ENCODE assay signal across 1 cellular context in genomic region chr17:60036796-60037677, GRCh38.
TF ChIP-seq lines count a peak whose summit lies in the region.

No MANE protein-coding gene starts in this region.

TF ChIP-seq in HepG2, 621 proteins besides CTCF, POLR2A, EP300 and RAD21 (continued from another document and continues in another):
- TF ChIP-seq, protein P1, sequence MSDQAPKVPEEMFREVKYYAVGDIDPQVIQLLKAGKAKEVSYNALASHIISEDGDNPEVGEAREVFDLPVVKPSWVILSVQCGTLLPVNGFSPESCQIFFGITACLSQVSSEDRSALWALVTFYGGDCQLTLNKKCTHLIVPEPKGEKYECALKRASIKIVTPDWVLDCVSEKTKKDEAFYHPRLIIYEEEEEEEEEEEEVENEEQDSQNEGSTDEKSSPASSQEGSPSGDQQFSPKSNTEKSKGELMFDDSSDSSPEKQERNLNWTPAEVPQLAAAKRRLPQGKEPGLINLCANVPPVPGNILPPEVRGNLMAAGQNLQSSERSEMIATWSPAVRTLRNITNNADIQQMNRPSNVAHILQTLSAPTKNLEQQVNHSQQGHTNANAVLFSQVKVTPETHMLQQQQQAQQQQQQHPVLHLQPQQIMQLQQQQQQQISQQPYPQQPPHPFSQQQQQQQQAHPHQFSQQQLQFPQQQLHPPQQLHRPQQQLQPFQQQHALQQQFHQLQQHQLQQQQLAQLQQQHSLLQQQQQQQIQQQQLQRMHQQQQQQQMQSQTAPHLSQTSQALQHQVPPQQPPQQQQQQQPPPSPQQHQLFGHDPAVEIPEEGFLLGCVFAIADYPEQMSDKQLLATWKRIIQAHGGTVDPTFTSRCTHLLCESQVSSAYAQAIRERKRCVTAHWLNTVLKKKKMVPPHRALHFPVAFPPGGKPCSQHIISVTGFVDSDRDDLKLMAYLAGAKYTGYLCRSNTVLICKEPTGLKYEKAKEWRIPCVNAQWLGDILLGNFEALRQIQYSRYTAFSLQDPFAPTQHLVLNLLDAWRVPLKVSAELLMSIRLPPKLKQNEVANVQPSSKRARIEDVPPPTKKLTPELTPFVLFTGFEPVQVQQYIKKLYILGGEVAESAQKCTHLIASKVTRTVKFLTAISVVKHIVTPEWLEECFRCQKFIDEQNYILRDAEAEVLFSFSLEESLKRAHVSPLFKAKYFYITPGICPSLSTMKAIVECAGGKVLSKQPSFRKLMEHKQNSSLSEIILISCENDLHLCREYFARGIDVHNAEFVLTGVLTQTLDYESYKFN (CRISPR knock-in tag; conservative IDR thresholded peaks at IDR 0.05) = no peak
- no peak for TF ChIP-seq ZFP36L1 (CRISPR knock-in tag; IDR thresholded peaks at IDR 0.05)
- TF ChIP-seq CBX2 (IDR thresholded peaks at IDR 0.05; ENCODE audit: low read depth, low read length) = no peak
- TF ChIP-seq CBX2 (CRISPR knock-in tag; IDR thresholded peaks at IDR 0.05; ENCODE audit: low read depth) = no peak
- TF ChIP-seq, protein P2, sequence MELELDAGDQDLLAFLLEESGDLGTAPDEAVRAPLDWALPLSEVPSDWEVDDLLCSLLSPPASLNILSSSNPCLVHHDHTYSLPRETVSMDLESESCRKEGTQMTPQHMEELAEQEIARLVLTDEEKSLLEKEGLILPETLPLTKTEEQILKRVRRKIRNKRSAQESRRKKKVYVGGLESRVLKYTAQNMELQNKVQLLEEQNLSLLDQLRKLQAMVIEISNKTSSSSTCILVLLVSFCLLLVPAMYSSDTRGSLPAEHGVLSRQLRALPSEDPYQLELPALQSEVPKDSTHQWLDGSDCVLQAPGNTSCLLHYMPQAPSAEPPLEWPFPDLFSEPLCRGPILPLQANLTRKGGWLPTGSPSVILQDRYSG (CRISPR knock-in tag; IDR thresholded peaks at IDR 0.05) = no peak
- no peak for TF ChIP-seq CREB1 (IDR thresholded peaks at IDR 0.05)
- no peak for TF ChIP-seq CREB1 (CRISPR knock-in tag; IDR thresholded peaks at IDR 0.05)
- TF ChIP-seq, protein P3, sequence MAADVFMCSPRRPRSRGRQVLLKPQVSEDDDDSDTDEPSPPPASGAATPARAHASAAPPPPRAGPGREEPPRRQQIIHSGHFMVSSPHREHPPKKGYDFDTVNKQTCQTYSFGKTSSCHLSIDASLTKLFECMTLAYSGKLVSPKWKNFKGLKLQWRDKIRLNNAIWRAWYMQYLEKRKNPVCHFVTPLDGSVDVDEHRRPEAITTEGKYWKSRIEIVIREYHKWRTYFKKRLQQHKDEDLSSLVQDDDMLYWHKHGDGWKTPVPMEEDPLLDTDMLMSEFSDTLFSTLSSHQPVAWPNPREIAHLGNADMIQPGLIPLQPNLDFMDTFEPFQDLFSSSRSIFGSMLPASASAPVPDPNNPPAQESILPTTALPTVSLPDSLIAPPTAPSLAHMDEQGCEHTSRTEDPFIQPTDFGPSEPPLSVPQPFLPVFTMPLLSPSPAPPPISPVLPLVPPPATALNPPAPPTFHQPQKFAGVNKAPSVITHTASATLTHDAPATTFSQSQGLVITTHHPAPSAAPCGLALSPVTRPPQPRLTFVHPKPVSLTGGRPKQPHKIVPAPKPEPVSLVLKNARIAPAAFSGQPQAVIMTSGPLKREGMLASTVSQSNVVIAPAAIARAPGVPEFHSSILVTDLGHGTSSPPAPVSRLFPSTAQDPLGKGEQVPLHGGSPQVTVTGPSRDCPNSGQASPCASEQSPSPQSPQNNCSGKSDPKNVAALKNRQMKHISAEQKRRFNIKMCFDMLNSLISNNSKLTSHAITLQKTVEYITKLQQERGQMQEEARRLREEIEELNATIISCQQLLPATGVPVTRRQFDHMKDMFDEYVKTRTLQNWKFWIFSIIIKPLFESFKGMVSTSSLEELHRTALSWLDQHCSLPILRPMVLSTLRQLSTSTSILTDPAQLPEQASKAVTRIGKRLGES (CRISPR knock-in tag; IDR thresholded peaks at IDR 0.05; ENCODE audit: borderline replicate concordance) = no peak
- TF ChIP-seq, protein P4, sequence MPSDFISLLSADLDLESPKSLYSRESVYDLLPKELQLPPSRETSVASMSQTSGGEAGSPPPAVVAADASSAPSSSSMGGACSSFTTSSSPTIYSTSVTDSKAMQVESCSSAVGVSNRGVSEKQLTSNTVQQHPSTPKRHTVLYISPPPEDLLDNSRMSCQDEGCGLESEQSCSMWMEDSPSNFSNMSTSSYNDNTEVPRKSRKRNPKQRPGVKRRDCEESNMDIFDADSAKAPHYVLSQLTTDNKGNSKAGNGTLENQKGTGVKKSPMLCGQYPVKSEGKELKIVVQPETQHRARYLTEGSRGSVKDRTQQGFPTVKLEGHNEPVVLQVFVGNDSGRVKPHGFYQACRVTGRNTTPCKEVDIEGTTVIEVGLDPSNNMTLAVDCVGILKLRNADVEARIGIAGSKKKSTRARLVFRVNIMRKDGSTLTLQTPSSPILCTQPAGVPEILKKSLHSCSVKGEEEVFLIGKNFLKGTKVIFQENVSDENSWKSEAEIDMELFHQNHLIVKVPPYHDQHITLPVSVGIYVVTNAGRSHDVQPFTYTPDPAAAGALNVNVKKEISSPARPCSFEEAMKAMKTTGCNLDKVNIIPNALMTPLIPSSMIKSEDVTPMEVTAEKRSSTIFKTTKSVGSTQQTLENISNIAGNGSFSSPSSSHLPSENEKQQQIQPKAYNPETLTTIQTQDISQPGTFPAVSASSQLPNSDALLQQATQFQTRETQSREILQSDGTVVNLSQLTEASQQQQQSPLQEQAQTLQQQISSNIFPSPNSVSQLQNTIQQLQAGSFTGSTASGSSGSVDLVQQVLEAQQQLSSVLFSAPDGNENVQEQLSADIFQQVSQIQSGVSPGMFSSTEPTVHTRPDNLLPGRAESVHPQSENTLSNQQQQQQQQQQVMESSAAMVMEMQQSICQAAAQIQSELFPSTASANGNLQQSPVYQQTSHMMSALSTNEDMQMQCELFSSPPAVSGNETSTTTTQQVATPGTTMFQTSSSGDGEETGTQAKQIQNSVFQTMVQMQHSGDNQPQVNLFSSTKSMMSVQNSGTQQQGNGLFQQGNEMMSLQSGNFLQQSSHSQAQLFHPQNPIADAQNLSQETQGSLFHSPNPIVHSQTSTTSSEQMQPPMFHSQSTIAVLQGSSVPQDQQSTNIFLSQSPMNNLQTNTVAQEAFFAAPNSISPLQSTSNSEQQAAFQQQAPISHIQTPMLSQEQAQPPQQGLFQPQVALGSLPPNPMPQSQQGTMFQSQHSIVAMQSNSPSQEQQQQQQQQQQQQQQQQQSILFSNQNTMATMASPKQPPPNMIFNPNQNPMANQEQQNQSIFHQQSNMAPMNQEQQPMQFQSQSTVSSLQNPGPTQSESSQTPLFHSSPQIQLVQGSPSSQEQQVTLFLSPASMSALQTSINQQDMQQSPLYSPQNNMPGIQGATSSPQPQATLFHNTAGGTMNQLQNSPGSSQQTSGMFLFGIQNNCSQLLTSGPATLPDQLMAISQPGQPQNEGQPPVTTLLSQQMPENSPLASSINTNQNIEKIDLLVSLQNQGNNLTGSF (CRISPR knock-in tag; IDR thresholded peaks at IDR 0.05) = no peak
- no peak for TF ChIP-seq SOX13 (IDR thresholded peaks at IDR 0.05)
- TF ChIP-seq SOX13 (CRISPR knock-in tag; conservative IDR thresholded peaks at IDR 0.05 in 1 of 2, IDR thresholded peaks at IDR 0.05 in 1 of 2) = peak in 1 of 2 experiments; percentile 65; a peak in 2 of 4 replicates
- TF ChIP-seq NFKB2 (CRISPR knock-in tag; IDR thresholded peaks at IDR 0.05; ENCODE audit: borderline replicate concordance) = no peak
- peak; percentile 67 for TF ChIP-seq POGZ (CRISPR knock-in tag; IDR thresholded peaks at IDR 0.05)
- no peak for TF ChIP-seq MED8 (CRISPR knock-in tag; IDR thresholded peaks at IDR 0.05; ENCODE audit: insufficient replicate concordance)
- TF ChIP-seq CHCHD3 (CRISPR knock-in tag; IDR thresholded peaks at IDR 0.05) = no peak
- no peak for TF ChIP-seq ZNF557 (CRISPR knock-in tag; IDR thresholded peaks at IDR 0.05)
- TF ChIP-seq CHD2 (IDR thresholded peaks at IDR 0.05; ENCODE audit: low read depth, low read length) = no peak
- TF ChIP-seq ZNF883 (CRISPR knock-in tag; IDR thresholded peaks at IDR 0.05; ENCODE audit: not compliant biosample characterization) = peak; percentile 70
- no peak for TF ChIP-seq ZNF597 (CRISPR knock-in tag; IDR thresholded peaks at IDR 0.05)
- no peak for TF ChIP-seq ZBTB21 (CRISPR knock-in tag; IDR thresholded peaks at IDR 0.05)
- TF ChIP-seq REL (CRISPR knock-in tag; conservative IDR thresholded peaks at IDR 0.05) = no peak
- no peak for TF ChIP-seq ZNF709 (CRISPR knock-in tag; IDR thresholded peaks at IDR 0.05)
- TF ChIP-seq FLYWCH1 (CRISPR knock-in tag; IDR thresholded peaks at IDR 0.05) = no peak
- TF ChIP-seq ZNF20 (CRISPR knock-in tag; IDR thresholded peaks at IDR 0.05) = no peak
- TF ChIP-seq TRIM24 (CRISPR knock-in tag; IDR thresholded peaks at IDR 0.05) = no peak
- TF ChIP-seq ZBED4 (CRISPR knock-in tag; IDR thresholded peaks at IDR 0.05; ENCODE audit: borderline replicate concordance) = no peak
- TF ChIP-seq MLLT10 (CRISPR knock-in tag; IDR thresholded peaks at IDR 0.05) = no peak
- no peak for TF ChIP-seq HMGXB3 (CRISPR knock-in tag; IDR thresholded peaks at IDR 0.05; ENCODE audit: borderline replicate concordance)
- no peak; the same call in 1 of the 2 replicates for TF ChIP-seq ZNF224 (CRISPR knock-in tag; IDR thresholded peaks at IDR 0.05)
- TF ChIP-seq ZNF7 (CRISPR knock-in tag; IDR thresholded peaks at IDR 0.05) = no peak
- TF ChIP-seq ZNF326 (CRISPR knock-in tag; IDR thresholded peaks at IDR 0.05; ENCODE audit: borderline replicate concordance) = no peak
- TF ChIP-seq KDM6A (CRISPR knock-in tag; IDR thresholded peaks at IDR 0.05; ENCODE audit: low read depth) = no peak
- TF ChIP-seq TOE1 (CRISPR knock-in tag; IDR thresholded peaks at IDR 0.05) = no peak
- TF ChIP-seq SIX1 (CRISPR knock-in tag; IDR thresholded peaks at IDR 0.05; ENCODE audit: borderline replicate concordance) = peak; percentile 21; the same call in 1 of the 2 replicates
- no peak for TF ChIP-seq HNRNPH1 (optimal IDR thresholded peaks at IDR 0.05; ENCODE audit: low read depth, low read length)
- TF ChIP-seq ZNF878 (CRISPR knock-in tag; IDR thresholded peaks at IDR 0.05) = no peak
- no peak for TF ChIP-seq SCMH1 (CRISPR knock-in tag; IDR thresholded peaks at IDR 0.05; ENCODE audit: borderline replicate concordance)
